Comparison of ENCODE assay signal across 7 cellular contexts in the genomic region with DNA sequence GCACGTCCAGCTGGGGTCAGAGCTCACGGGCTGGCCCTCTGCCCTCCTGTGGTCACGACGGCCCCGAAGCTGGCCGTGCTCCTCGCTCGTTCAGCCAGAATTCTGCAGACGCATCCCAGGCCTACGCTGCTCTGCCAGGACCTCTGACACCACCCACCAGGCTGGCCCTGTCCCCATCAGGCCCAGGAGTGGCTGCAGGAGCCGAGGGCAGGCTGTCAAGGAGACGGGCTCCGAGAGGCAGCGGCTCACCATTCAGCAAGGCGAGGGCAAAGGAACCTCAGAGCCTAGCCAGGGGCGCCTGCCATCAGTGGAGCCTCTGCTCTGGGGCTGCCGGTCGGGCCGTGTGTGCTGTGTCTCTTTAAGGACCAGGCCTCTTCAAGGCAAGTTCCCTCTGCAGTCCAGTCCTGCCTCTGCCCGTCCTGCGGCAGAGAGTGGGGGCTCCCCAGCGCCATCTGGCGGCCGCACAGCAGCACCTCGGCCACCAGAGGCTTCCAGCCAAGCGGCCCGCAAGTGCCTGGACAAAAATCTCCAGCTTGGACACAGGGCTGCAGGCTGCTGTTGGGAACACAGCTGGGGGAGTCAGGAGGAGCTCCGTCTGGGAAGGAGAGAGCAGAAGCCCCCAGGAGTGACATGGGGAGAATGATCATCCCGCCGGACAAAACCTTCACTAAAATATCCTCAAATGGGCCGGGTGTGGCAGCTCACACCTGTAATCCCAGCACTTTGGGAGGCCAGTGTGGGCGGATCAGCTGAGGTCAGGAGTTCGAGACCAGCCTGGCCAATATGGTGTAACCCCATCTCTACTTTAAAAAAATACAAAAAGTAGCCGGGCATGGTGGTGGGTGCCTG. TPM values are rescaled to one million over a fixed set of nuclear protein-coding genes. Genes with fewer than 3 reads are reported as not detected.
DNase-seq lines count a peak whose midpoint lies in the region; ATAC-seq and TF ChIP-seq lines count a peak whose summit lies in the region.

No MANE protein-coding gene starts in this region.

- no peak overlapping the region for H3K9ac ChIP-seq in smooth muscle cell (ENCODE audit: low read depth)

- no peak for ATAC-seq in HG03095 (IDR thresholded peaks at IDR 0.05; ENCODE audit: unreplicated experiment)

- H3K79me2 ChIP-seq in smooth muscle cell (ENCODE audit: low read depth): no peaks in the 10 kb centered on the region

- H3F3A ChIP-seq in smooth muscle cell (ENCODE audit: low read depth): no peaks in the 10 kb centered on the region

- H2AFZ ChIP-seq in smooth muscle cell (ENCODE audit: low read depth): no peak overlapping the region

- no peak for TF ChIP-seq POLR2A in breast epithelium (IDR thresholded peaks at IDR 0.05)

- intact Hi-C loops in breast epithelium (cut with DNase I; ENCODE audit: low total_unique reads): loop anchor here (10.0 kb wide), 1 partner anchor 62 kb away; no protein-coding TSS in a partner anchor

- H3K4me2 ChIP-seq in smooth muscle cell: peak overlapping the region; percentile 31

- H3K9me3 ChIP-seq in breast epithelium (no peaks in the 10 kb centered on the region), smooth muscle cell (replicated peaks; ENCODE audit: low read depth) (no peaks in the 10 kb centered on the region)

- H3K36me3 ChIP-seq in breast epithelium (no peaks in the 10 kb centered on the region), smooth muscle cell (ENCODE audit: low read depth) (no peaks in the 10 kb centered on the region)

- no peaks in the 10 kb centered on the region for H4K20me1 ChIP-seq in smooth muscle cell (ENCODE audit: low read depth)

- H3K4me1 ChIP-seq in breast epithelium (peaks cover 0 to 7% of the 10 kb centered on the region in 2 donors), smooth muscle cell (ENCODE audit: low read depth) (peaks cover 8% of the 10 kb centered on the region)

- TF ChIP-seq CTCF in GM12873 (IDR thresholded peaks at IDR 0.05; ENCODE audit: insufficient read depth, low read depth, low read length, missing control alignments) (peak; percentile 98), VCaP (conservative IDR thresholded peaks at IDR 0.05) (peak; percentile 100), breast epithelium (IDR thresholded peaks at IDR 0.05) (peak; percentile 88 to 97 (median 96)), smooth muscle cell (IDR thresholded peaks at IDR 0.05; ENCODE audit: borderline replicate concordance, insufficient read depth, poor library complexity, severe bottlenecking) (peak; percentile 96)

- H3K4me3 ChIP-seq in breast epithelium (peak overlapping the region; percentile 13 to 56 (median 14)), smooth muscle cell (no peak overlapping the region)

- DNase-seq in NCI-H128 (lab: John Stamatoyannopoulos, UW; ENCODE audit: unreplicated experiment): peak; percentile 16
- peak; percentile 72 to 89 for DNase-seq in breast epithelium (ENCODE audit: low spot score in 2 of 2)
- peak; percentile 93 for DNase-seq in iPS-NIHi11 (ENCODE audit: low spot score)
- peak; percentile 58 for DNase-seq in smooth muscle cell (lab: John Stamatoyannopoulos, UW; ENCODE audit: unreplicated experiment)

- 29% methylated on average over 34 of the region's 34 CpGs for WGBS in smooth muscle cell (ENCODE audit: low lambda C conversion rate)

- peak overlapping the region; percentile 87 for H3K27ac ChIP-seq in VCaP
- peak overlapping the region; percentile 23 to 69 for H3K27ac ChIP-seq in breast epithelium
- no peak overlapping the region for H3K27ac ChIP-seq in smooth muscle cell (ENCODE audit: low read depth)

- H3K27me3 ChIP-seq in breast epithelium: no peaks in the 10 kb centered on the region
- H3K27me3 ChIP-seq in smooth muscle cell (ENCODE audit: low read depth): no peaks in the 10 kb centered on the region

RNA-seq across cellular contexts. Expression of gene ABR, which starts 7.4 kb away (rescaled TPM):
- total RNA-seq in breast epithelium (10 to 100 TPM; 63.5 to 77.0 (median 75.0) TPM), smooth muscle cell (26.5 and 29.1 TPM in 2 replicates)
- 16.1 and 23.3 TPM in 2 replicates for polyA plus RNA-seq in smooth muscle cell

Comparison
In these comparisons a context has a peak if more than half of its experiments do, and no peak if none do; other contexts are left out.
1. DNase-seq: peak in every context shown above with its lines; median percentile 93 in iPS-NIHi11; 80 in breast epithelium; 58 in smooth muscle cell; 16 in NCI-H128.